In genomic region chr18:67896471-67896870, GRCh38 we compare ENCODE assay signal across 19 cellular contexts.
DNase-seq lines count a peak whose midpoint lies in the region; FAIRE-seq and TF ChIP-seq lines count a peak whose summit lies in the region.
"Had no signal": no experiment of that assay in that cellular context is flagged by ENCODE, and none has a peak within 500 bp of the region (broad histone marks: within the 10 kb centered on the region; RNA-seq: fewer than 3 reads in every experiment).

No MANE protein-coding gene starts in this region.

- H3K9ac ChIP-seq in SK-N-MC (ENCODE audit: insufficient read length): no peak overlapping the region
- H3K9ac ChIP-seq in endodermal cell (ENCODE audit: extremely low read depth, low read length, poor library complexity, severe bottlenecking): no peak overlapping the region
- H3K9ac ChIP-seq: BLaER1 had no signal

- no peaks in the 10 kb centered on the region for H3K4me1 ChIP-seq in endodermal cell (ENCODE audit: control insufficient read depth, insufficient read depth, low read length)
- H3K4me1 ChIP-seq in CD4-positive, alpha-beta memory T cell (ENCODE audit: insufficient read depth, low read length): no peaks in the 10 kb centered on the region
- H3K4me1 ChIP-seq: A549, BLaER1 had no signal

- peaks cover 29% of the 10 kb centered on the region for H3K4me1 Mint-ChIP-seq in HFFc6 (ENCODE audit: low read depth)
- H3K4me1 Mint-ChIP-seq in glutamatergic neuron (ENCODE audit: low read depth, unreplicated experiment): peaks cover 12% of the 10 kb centered on the region
- no peaks in the 10 kb centered on the region for H3K4me1 Mint-ChIP-seq in endodermal cell
- H3K4me1 Mint-ChIP-seq in CD4-positive, alpha-beta memory T cell: no peaks in the 10 kb centered on the region
- H3K4me1 Mint-ChIP-seq: CD14-positive monocyte, H9 had no signal

- POLR2A ChIA-PET in CD4-positive, alpha-beta memory T cell (lab: Charles Lee; ENCODE audit: partially characterized antibody): no interaction called here

- H3K27ac ChIP-seq in SK-N-MC (peak overlapping the region; percentile 11; the same call in 1 of the 2 replicates), endodermal cell (ENCODE audit: low read depth, low read length) (no peak overlapping the region)
- no peak overlapping the region for H3K27ac ChIP-seq in CD4-positive, alpha-beta memory T cell (ENCODE audit: low read depth, low read length)
- H3K27ac ChIP-seq: 22Rv1, A549, BLaER1 had no signal

- H3K4me3 Mint-ChIP-seq in HFFc6 (peak overlapping the region; percentile 70; the same call in 1 of the 2 replicates), glutamatergic neuron (ENCODE audit: unreplicated experiment) (no peak overlapping the region), endodermal cell (no peak overlapping the region)
- H3K4me3 Mint-ChIP-seq in CD4-positive, alpha-beta memory T cell: no peak overlapping the region
- H3K4me3 Mint-ChIP-seq: CD14-positive monocyte; CD8-positive, alpha-beta T cell; H9 had no signal

- no peaks in the 10 kb centered on the region for H3K27me3 Mint-ChIP-seq in HFFc6 (ENCODE audit: insufficient read depth)
- no peaks in the 10 kb centered on the region for H3K27me3 Mint-ChIP-seq in glutamatergic neuron (ENCODE audit: unreplicated experiment)
- H3K27me3 Mint-ChIP-seq in endodermal cell (ENCODE audit: insufficient read depth): no peaks in the 10 kb centered on the region
- no peaks in the 10 kb centered on the region for H3K27me3 Mint-ChIP-seq in CD4-positive, alpha-beta memory T cell

- H3K9me3 ChIP-seq in SK-N-MC (ENCODE audit: low read depth, low read length) (no peaks in the 10 kb centered on the region), endodermal cell (ENCODE audit: control insufficient read depth, low read length) (no peaks in the 10 kb centered on the region)
- no peaks in the 10 kb centered on the region for H3K9me3 ChIP-seq in CD4-positive, alpha-beta memory T cell (ENCODE audit: control insufficient read depth in 1 of 2, low read length in 2 of 2)
- H3K9me3 ChIP-seq: A549, BLaER1 had no signal

- no peaks in the 10 kb centered on the region for H3K36me3 ChIP-seq in SK-N-MC (ENCODE audit: insufficient read depth, low read length)
- H3K36me3 ChIP-seq in endodermal cell (ENCODE audit: control insufficient read depth, insufficient read depth, low read length): no peaks in the 10 kb centered on the region
- no peaks in the 10 kb centered on the region for H3K36me3 ChIP-seq in CD4-positive, alpha-beta memory T cell (ENCODE audit: insufficient read depth, low read length)
- H3K36me3 ChIP-seq: BLaER1 had no signal

- CTCF ChIA-PET in CD4-positive, alpha-beta memory T cell (lab: Charles Lee; ENCODE audit: partially characterized antibody): interaction anchor here (1.4 kb wide), 1 partner anchor 11 kb away, joined by 4 read pairs; no protein-coding TSS in a partner anchor

- TF ChIP-seq CTCF in D721Med (IDR thresholded peaks at IDR 0.05; ENCODE audit: insufficient read depth, missing control alignments): no peak
- TF ChIP-seq CTCF in HFFc6 (IDR thresholded peaks at IDR 0.05): no peak
- no peak for TF ChIP-seq CTCF in glutamatergic neuron (IDR thresholded peaks at IDR 0.05; ENCODE audit: partially characterized antibody, unreplicated experiment)
- TF ChIP-seq CTCF in endodermal cell (conservative IDR thresholded peaks at IDR 0.05): no peak

- WGBS in endodermal cell (ENCODE audit: insufficient coverage in 1 of 2, insufficient read length in 1 of 2), 2 experiments: 80 to 95% methylated on average over 1 to 2 of the region's 2 CpGs

- H3K27ac Mint-ChIP-seq in HFFc6 (peak overlapping the region; percentile 42; the same call in 1 of the 2 replicates), glutamatergic neuron (ENCODE audit: unreplicated experiment) (peak overlapping the region; percentile 36), endodermal cell (no peak overlapping the region)
- H3K27ac Mint-ChIP-seq in CD4-positive, alpha-beta memory T cell: no peak overlapping the region
- H3K27ac Mint-ChIP-seq: CD14-positive monocyte; CD8-positive, alpha-beta T cell; H9 had no signal

- intact Hi-C loops in CD4-positive, alpha-beta memory T cell (cut with micrococcal nuclease): no loop called here

- FAIRE-seq in D721Med (lab: Jason Lieb, UNC): peak; percentile 100
- FAIRE-seq: A549, H1 had no signal

- H3K4me3 ChIP-seq in SK-N-MC (peak overlapping the region; percentile 40; the same call in 1 of the 2 replicates), endodermal cell (ENCODE audit: low read length) (no peak overlapping the region)
- H3K4me3 ChIP-seq in CD4-positive, alpha-beta memory T cell (ENCODE audit: low read length in 2 of 2): no peak overlapping the region
- H3K4me3 ChIP-seq: A549, BLaER1 had no signal

- H3K36me3 Mint-ChIP-seq in HFFc6 (ENCODE audit: low read depth) (peaks cover 8% of the 10 kb centered on the region; the same call in 1 of the 2 replicates), glutamatergic neuron (ENCODE audit: unreplicated experiment) (no peaks in the 10 kb centered on the region), endodermal cell (ENCODE audit: low read depth) (no peaks in the 10 kb centered on the region)
- no peaks in the 10 kb centered on the region for H3K36me3 Mint-ChIP-seq in CD4-positive, alpha-beta memory T cell
- H3K36me3 Mint-ChIP-seq: CD14-positive monocyte; CD8-positive, alpha-beta T cell had no signal

- DNase-seq in D721Med (ENCODE audit: insufficient read length, low spot score) (no peak), HFFc6 (no peak), SK-N-MC (ENCODE audit: low read depth, low spot score) (no peak), glutamatergic neuron (no peak), amygdala (lab: John Stamatoyannopoulos, UW) (no peak), endodermal cell (no peak)
- no peak for DNase-seq in CD4-positive, alpha-beta memory T cell
- DNase-seq in activated CD4-positive, alpha-beta T cell treated with anti-CD3 and anti-CD28 coated beads for 4 hours: no peak
- DNase-seq: Calu3; CD8-positive, alpha-beta T cell; DMS153; DMS79; GF-D8; H9 had no signal

- H3K9me3 Mint-ChIP-seq in HFFc6 (no peaks in the 10 kb centered on the region), glutamatergic neuron (ENCODE audit: unreplicated experiment) (no peaks in the 10 kb centered on the region), endodermal cell (no peaks in the 10 kb centered on the region)
- H3K9me3 Mint-ChIP-seq in CD4-positive, alpha-beta memory T cell: peaks cover 0 to 4% (median 0%) of the 10 kb centered on the region in 8 donors
- H3K9me3 Mint-ChIP-seq: H9 had no signal

- H3K27me3 ChIP-seq in endodermal cell (ENCODE audit: control insufficient read depth, insufficient read depth, low read length, poor library complexity, severe bottlenecking): no peaks in the 10 kb centered on the region
- H3K27me3 ChIP-seq in CD4-positive, alpha-beta memory T cell (ENCODE audit: insufficient read depth, low read length): no peaks in the 10 kb centered on the region
- H3K27me3 ChIP-seq: BLaER1 had no signal

Comparison
In these comparisons a context has a peak if more than half of its experiments do, and no peak if none do; other contexts are left out.
1. H3K27ac Mint-ChIP-seq: peak in HFFc6 (single experiment) and glutamatergic neuron (single experiment); none in endodermal cell (single experiment) and CD4-positive, alpha-beta memory T cell (0 of 7).